9 cellular contexts compared by ENCODE assay signal in the genomic region with DNA sequence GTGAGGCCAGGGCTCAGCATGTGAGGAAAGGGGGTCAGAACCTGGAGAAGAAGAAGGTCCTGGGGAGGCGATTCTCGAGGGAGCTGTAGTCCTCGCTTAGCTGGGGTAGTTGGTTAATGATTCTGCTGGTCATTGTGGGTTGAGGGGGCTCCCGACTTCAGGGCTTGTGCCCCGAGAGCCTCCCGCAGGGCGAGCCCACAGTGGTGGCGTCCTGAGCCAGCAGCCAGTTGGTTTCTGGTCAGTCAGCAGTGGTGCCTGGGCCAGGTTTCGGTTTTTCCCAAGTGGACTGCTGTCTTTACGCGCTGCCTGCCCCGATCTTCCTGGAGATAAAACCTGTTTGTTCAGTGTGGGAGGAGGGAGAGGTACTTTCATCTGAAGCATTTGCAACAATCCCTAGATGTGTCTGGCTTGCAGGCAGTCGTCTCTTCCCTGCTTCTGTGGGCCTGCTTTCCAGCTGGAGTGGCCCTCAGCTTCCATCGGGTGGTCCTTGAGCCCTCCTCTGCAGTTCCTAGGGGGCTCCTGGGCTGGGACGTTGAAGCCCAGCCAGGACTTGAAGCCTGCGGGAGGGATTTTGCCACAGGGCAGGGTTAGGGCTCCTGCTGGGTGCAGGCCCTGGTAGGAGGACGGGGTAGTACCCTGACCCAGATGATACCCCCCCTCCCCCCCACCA. TPM values are rescaled to one million over a fixed set of nuclear protein-coding genes. Genes with fewer than 3 reads are reported as not detected.
A peak's percentile ranks its signal among the peaks of the same experiment; 100 is the strongest.
DNase-seq lines count a peak whose midpoint lies in the region; ATAC-seq and TF ChIP-seq lines count a peak whose summit lies in the region.
"Had no signal": no experiment of that assay in that cellular context is flagged by ENCODE, and none has a peak within 500 bp of the region (broad histone marks: within the 10 kb centered on the region; RNA-seq: fewer than 3 reads in every experiment).

No MANE protein-coding gene starts in this region.

- TF ChIP-seq CTCF in stomach (IDR thresholded peaks at IDR 0.05) (no peak), tibial nerve (IDR thresholded peaks at IDR 0.05) (no peak)

- DNase-seq in NCI-H2196 (lab: John Stamatoyannopoulos, UW; ENCODE audit: unreplicated experiment) (peak; percentile 58), NCI-H2196 treated with DMSO at 0.1 percent for 48 hours (lab: John Stamatoyannopoulos, UW; ENCODE audit: unreplicated experiment) (no peak), islet precursor cell (peak; percentile 82), stomach (peak; percentile 69), SIG-M5 (lab: John Stamatoyannopoulos, UW) (no peak), tibial nerve (ENCODE audit: low spot score in 2 of 2) (no peak)
- DNase-seq in activated naive CD4-positive, alpha-beta T cell treated with anti-CD3 and anti-CD28 coated beads, Interleukin-2, amount 50 U/mL, for 72 hours (ENCODE audit: low spot score in 2 of 2) = no peak

- intact Hi-C loops in stomach (cut with DNase I; ENCODE audit: low total_unique reads) = no loop called here

- peaks cover 40 to 42% of the 10 kb centered on the region in 2 donors for H3K36me3 Mint-ChIP-seq in activated naive CD4-positive, alpha-beta T cell treated with anti-CD3 and anti-CD28 coated beads, Interleukin-2, amount 50 U/mL, for 72 hours

- H3K9me3 Mint-ChIP-seq in activated naive CD4-positive, alpha-beta T cell treated with anti-CD3 and anti-CD28 coated beads, Interleukin-2, amount 50 U/mL, for 72 hours = no peaks in the 10 kb centered on the region

- WGBS in stomach, 5 donors = 17 to 34% (median 23%) methylated on average over 8 to 17 of the region's 17 CpGs
- WGBS in tibial nerve, 2 donors = 39 to 47% methylated on average over 15 to 17 of the region's 17 CpGs

- H3K4me3 ChIP-seq in stomach (peak overlapping the region; percentile 8 to 97 (median 59)), tibial nerve (peak overlapping the region in 1 of 4 donors; percentile 15)

- H3K27ac Mint-ChIP-seq in activated naive CD4-positive, alpha-beta T cell treated with anti-CD3 and anti-CD28 coated beads, Interleukin-2, amount 50 U/mL, for 72 hours = peak overlapping the region; percentile 92 to 97

- no peak for ATAC-seq in activated naive CD4-positive, alpha-beta T cell treated with anti-CD3 and anti-CD28 coated beads, Interleukin-2, amount 50 U/mL, for 72 hours
- no peak for ATAC-seq in HG03439 (IDR thresholded peaks at IDR 0.05; ENCODE audit: unreplicated experiment)

- TF ChIP-seq EP300 in stomach (IDR thresholded peaks at IDR 0.05) (no peak), tibial nerve (IDR thresholded peaks at IDR 0.05) (no peak)

- no peaks in the 10 kb centered on the region for H3K27me3 ChIP-seq in stomach
- H3K27me3 ChIP-seq in tibial nerve = no peaks in the 10 kb centered on the region
- H3K27me3 ChIP-seq: neutrophil had no signal

- H3K27ac ChIP-seq in stomach (peak overlapping the region; percentile 43 to 100 (median 96)), tibial nerve (peak overlapping the region in 2 of 4 donors; percentile 59 to 97)

- H3K4me1 ChIP-seq in stomach (peaks cover 62 to 82% (median 72%) of the 10 kb centered on the region in 4 donors), tibial nerve (peaks cover 9 to 79% (median 59%) of the 10 kb centered on the region in 4 donors)

- no peaks in the 10 kb centered on the region for H3K9me3 ChIP-seq in stomach
- no peaks in the 10 kb centered on the region for H3K9me3 ChIP-seq in tibial nerve
- H3K9me3 ChIP-seq: neutrophil had no signal

- TF ChIP-seq POLR2A in stomach (IDR thresholded peaks at IDR 0.05) (no peak), tibial nerve (IDR thresholded peaks at IDR 0.05) (no peak)

- H3K36me3 ChIP-seq in stomach (peaks cover 36 to 55% (median 45%) of the 10 kb centered on the region in 4 donors), tibial nerve (peaks cover 6 to 35% (median 19%) of the 10 kb centered on the region in 3 donors)

RNA-seq across cellular contexts. Expression of a gene that starts 3.2 kb away (rescaled TPM):
- total RNA-seq in activated naive CD4-positive, alpha-beta T cell treated with anti-CD3 and anti-CD28 coated beads, Interleukin-2, amount 50 U/mL, for 72 hours = 100 to 1,000 TPM; 485 to 591 TPM
- 100 to 1,000 TPM in 4 of 5 donors, 10 to 100 TPM in 1; 92.9 to 539 (median 173) TPM for total RNA-seq in stomach
- 10 to 100 TPM; 74.8 to 80.9 (median 74.8) TPM for polyA plus RNA-seq in stomach
- 100 to 1,000 TPM; 118 to 205 (median 141) TPM for total RNA-seq in tibial nerve

RNA-seq across cellular contexts. Expression of a gene that starts 21.3 kb away (rescaled TPM):
- total RNA-seq in activated naive CD4-positive, alpha-beta T cell treated with anti-CD3 and anti-CD28 coated beads, Interleukin-2, amount 50 U/mL, for 72 hours = not detected
- total RNA-seq in stomach (under 1 TPM in 1 of 5 donors, not detected in 4; 0.55 TPM), tibial nerve (not detected)
- under 1 TPM in 1 of 3 donors, not detected in 2; 0.46 TPM for polyA plus RNA-seq in stomach

RNA-seq across cellular contexts. Expression of a gene that starts 27.1 kb away (rescaled TPM):
- total RNA-seq in activated naive CD4-positive, alpha-beta T cell treated with anti-CD3 and anti-CD28 coated beads, Interleukin-2, amount 50 U/mL, for 72 hours = not detected
- under 1 TPM in 1 of 5 donors, not detected in 4; 0.55 TPM for total RNA-seq in stomach
- 1 to 10 TPM in 1 of 3 donors, under 1 TPM in 2; 0.53 to 1.5 (median 1.00) TPM for polyA plus RNA-seq in stomach
- under 1 TPM in 1 of 4 donors, not detected in 3; 0.42 TPM for total RNA-seq in tibial nerve

RNA-seq across cellular contexts. Expression of a gene that starts 40.3 kb away (rescaled TPM):
- not detected for total RNA-seq in activated naive CD4-positive, alpha-beta T cell treated with anti-CD3 and anti-CD28 coated beads, Interleukin-2, amount 50 U/mL, for 72 hours
- total RNA-seq in stomach = 1 to 10 TPM in 1 of 5 donors, not detected in 4; 2.6 TPM
- under 1 TPM in 1 of 3 donors, not detected in 2; 0.15 TPM for polyA plus RNA-seq in stomach
- total RNA-seq in tibial nerve = not detected

RNA-seq across cellular contexts. Expression of a gene that starts 49.6 kb away (rescaled TPM):
- total RNA-seq in activated naive CD4-positive, alpha-beta T cell treated with anti-CD3 and anti-CD28 coated beads, Interleukin-2, amount 50 U/mL, for 72 hours = under 1 TPM in 1 of 2 donors, not detected in 1; 0.50 TPM
- total RNA-seq in stomach (100 to 1,000 TPM in 1 of 5 donors, 10 to 100 TPM in 3, 1 to 10 TPM in 1; 5.3 to 149 (median 27.7) TPM), tibial nerve (under 1 TPM in 2 of 4 donors, not detected in 2; 0.20 to 0.30 TPM)
- polyA plus RNA-seq in stomach = 10 to 100 TPM in 2 of 3 donors, 1 to 10 TPM in 1; 2.1 to 12.9 (median 12.5) TPM

Comparison
In these comparisons a context has a peak if more than half of its experiments do, and no peak if none do; other contexts are left out.
1. DNase-seq: peak in NCI-H2196 (single experiment), islet precursor cell (single experiment) and stomach (single experiment); none in NCI-H2196 treated with DMSO at 0.1 percent for 48 hours (single experiment), activated naive CD4-positive, alpha-beta T cell treated with anti-CD3 and anti-CD28 coated beads, Interleukin-2, amount 50 U/mL, for 72 hours (0 of 2), SIG-M5 (single experiment) and tibial nerve (0 of 2).